ENCODE assay signal across 1 cellular context in the genomic region with DNA sequence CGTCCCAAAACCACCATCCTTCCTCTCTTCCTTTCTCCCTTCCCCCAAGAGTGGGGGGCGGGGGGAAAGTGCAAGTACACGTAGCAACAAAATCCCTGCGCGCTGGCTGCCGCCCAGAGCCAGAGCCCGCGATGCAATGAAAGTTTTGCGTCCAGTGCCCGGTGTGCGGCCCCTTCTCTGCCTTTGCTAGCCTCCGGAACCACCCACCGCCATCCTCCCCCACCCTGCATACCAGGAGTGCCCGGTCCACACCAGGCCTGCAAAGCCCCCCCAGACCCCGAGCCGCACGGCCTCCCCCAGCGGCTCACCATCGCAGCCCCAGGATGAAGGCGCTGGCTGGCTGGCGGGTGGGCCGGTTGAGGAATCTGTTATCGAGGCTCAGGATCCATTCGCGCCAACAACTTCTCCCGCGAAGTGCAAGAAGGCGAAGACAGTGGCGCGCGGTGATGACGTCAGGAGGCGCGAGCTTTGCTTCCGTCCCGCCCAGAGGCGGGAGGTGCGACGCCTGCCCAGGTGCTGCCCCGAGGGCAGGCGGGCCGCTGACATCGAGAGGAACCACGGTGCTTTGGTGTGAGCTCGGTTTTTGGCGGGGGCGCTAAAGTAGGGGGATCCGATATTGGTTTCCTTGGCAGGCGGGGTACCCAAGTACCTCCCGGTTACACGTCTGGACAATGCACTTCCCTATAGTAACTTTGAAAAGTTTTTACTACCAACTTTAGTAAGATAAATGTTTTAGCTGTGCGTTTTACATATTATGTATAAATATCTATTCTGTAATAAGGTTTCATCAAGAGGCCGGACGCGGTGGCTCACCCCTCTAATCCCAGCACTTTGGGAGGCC.
TF ChIP-seq lines count a peak whose summit lies in the region.

Gene RFC1, minus strand, starts transcription at position 432 of the 841 bp plus-strand sequence. Its CDS starts 121 bp downstream, at position 311.

TF ChIP-seq in IMR-90, 13 proteins besides CTCF, POLR2A, EP300 and RAD21:
- TF ChIP-seq CEBPB (IDR thresholded peaks at IDR 0.05; ENCODE audit: low read depth, low read length) (no peak), RCOR1 (IDR thresholded peaks at IDR 0.05; ENCODE audit: insufficient replicate concordance, low read length) (peak; percentile 60), SMC3 (IDR thresholded peaks at IDR 0.05; ENCODE audit: low read depth, low read length) (no peak), MXI1 (IDR thresholded peaks at IDR 0.05; ENCODE audit: borderline replicate concordance, low read depth, low read length) (peak; percentile 61)
TF ChIP-seq in IMR-90: peak in this region for 2.
